24 cellular contexts compared by ENCODE assay signal in the genomic region with DNA sequence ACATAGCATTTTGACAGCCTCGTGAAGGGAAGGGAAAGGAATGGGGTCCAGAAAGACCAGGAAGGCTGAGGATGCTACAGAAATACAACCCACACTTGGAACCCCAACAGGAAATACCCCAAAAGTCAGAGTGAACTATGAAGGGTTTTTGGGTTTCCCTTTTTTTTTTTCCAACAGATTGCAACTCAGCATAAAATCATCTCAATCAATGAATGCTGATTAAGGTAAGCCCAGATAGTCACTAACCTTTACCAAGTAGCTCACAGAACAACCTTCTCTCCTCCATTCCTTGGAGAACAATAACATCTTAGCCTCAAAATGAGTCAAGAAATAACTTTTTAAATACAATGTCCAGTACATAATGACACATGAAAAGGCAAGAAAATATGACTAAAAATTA.
DNase-seq lines count a peak whose midpoint lies in the region; ATAC-seq and TF ChIP-seq lines count a peak whose summit lies in the region.
"Had no signal": no experiment of that assay in that cellular context is flagged by ENCODE, and none has a peak within 500 bp of the region (broad histone marks: within the 10 kb centered on the region; RNA-seq: fewer than 3 reads in every experiment).

No MANE protein-coding gene starts in this region.

- peaks cover 0 to 4% of the 10 kb centered on the region in 2 donors for H3K36me3 ChIP-seq in body of pancreas (replicated peaks in 1 of 2; ENCODE audit: insufficient read depth in 1 of 2, low read depth in 2 of 2)

- peak overlapping the region; percentile 63 for H3K27ac Mint-ChIP-seq in activated T-cell treated with anti-CD3 and anti-CD28 coated beads, Interleukin-2, amount 50 U/mL, for 72 hours
- H3K27ac Mint-ChIP-seq in chondrocyte (ENCODE audit: unreplicated experiment) (peak overlapping the region; percentile 75), nephron (peak overlapping the region; percentile 40 to 74 (median 73))

- H3K27me3 Mint-ChIP-seq in activated T-cell treated with anti-CD3 and anti-CD28 coated beads, Interleukin-2, amount 50 U/mL, for 72 hours (ENCODE audit: low read depth), result no peaks in the 10 kb centered on the region
- H3K27me3 Mint-ChIP-seq in activated T-cell treated with anti-CD3 and anti-CD28 coated beads, Interleukin-2, amount 50 U/mL, for 4 hours (ENCODE audit: low read depth), result no peaks in the 10 kb centered on the region
- no peaks in the 10 kb centered on the region for H3K27me3 Mint-ChIP-seq in chondrocyte (ENCODE audit: low read depth)
- no peaks in the 10 kb centered on the region for H3K27me3 Mint-ChIP-seq in nephron (ENCODE audit: low read depth)
- H3K27me3 Mint-ChIP-seq: CD8-positive, alpha-beta memory T cell had no signal

- H3K27ac ChIP-seq in body of pancreas, result no peak overlapping the region
- H3K27ac ChIP-seq: C4-2B, PC-9, SK-N-MC had no signal

- no peaks in the 10 kb centered on the region for H3K9me3 ChIP-seq in body of pancreas

- TF ChIP-seq CTCF in chondrocyte (IDR thresholded peaks at IDR 0.05), result no peak
- TF ChIP-seq CTCF in nephron (IDR thresholded peaks at IDR 0.05; ENCODE audit: unreplicated experiment in 3 of 3), result no peak
- TF ChIP-seq CTCF in body of pancreas (IDR thresholded peaks at IDR 0.05), result no peak

- H3K4me1 Mint-ChIP-seq in activated T-cell treated with anti-CD3 and anti-CD28 coated beads, Interleukin-2, amount 50 U/mL, for 72 hours (ENCODE audit: low read depth), result no peaks in the 10 kb centered on the region
- no peaks in the 10 kb centered on the region for H3K4me1 Mint-ChIP-seq in activated T-cell treated with anti-CD3 and anti-CD28 coated beads, Interleukin-2, amount 50 U/mL, for 4 hours (ENCODE audit: low read depth)
- H3K4me1 Mint-ChIP-seq in chondrocyte (ENCODE audit: low read depth), result peaks cover 18% of the 10 kb centered on the region
- peaks cover 21% of the 10 kb centered on the region for H3K4me1 Mint-ChIP-seq in nephron

- no peaks in the 10 kb centered on the region for H3K4me1 ChIP-seq in body of pancreas

- intact Hi-C loops in body of pancreas (cut with DNase I), result no loop called here

- H3K36me3 Mint-ChIP-seq in activated T-cell treated with anti-CD3 and anti-CD28 coated beads, Interleukin-2, amount 50 U/mL, for 72 hours (ENCODE audit: insufficient read depth in 2 of 2), result peaks cover 0 to 17% of the 10 kb centered on the region in 2 donors
- peaks cover 35% of the 10 kb centered on the region for H3K36me3 Mint-ChIP-seq in activated T-cell treated with anti-CD3 and anti-CD28 coated beads, Interleukin-2, amount 50 U/mL, for 4 hours (ENCODE audit: insufficient read depth)
- H3K36me3 Mint-ChIP-seq in chondrocyte (ENCODE audit: low read depth), result peaks cover 19% of the 10 kb centered on the region
- peaks cover 65% of the 10 kb centered on the region for H3K36me3 Mint-ChIP-seq in nephron (ENCODE audit: low read depth)

- H3K9me3 Mint-ChIP-seq in activated T-cell treated with anti-CD3 and anti-CD28 coated beads, Interleukin-2, amount 50 U/mL, for 72 hours, result no peaks in the 10 kb centered on the region
- no peaks in the 10 kb centered on the region for H3K9me3 Mint-ChIP-seq in activated T-cell treated with anti-CD3 and anti-CD28 coated beads, Interleukin-2, amount 50 U/mL, for 4 hours
- H3K9me3 Mint-ChIP-seq in chondrocyte (ENCODE audit: low read depth) (no peaks in the 10 kb centered on the region), nephron (peaks cover 2% of the 10 kb centered on the region)
- H3K9me3 Mint-ChIP-seq: CD8-positive, alpha-beta memory T cell had no signal

- H3K27me3 ChIP-seq in body of pancreas, result no peaks in the 10 kb centered on the region

- no peak for TF ChIP-seq POLR2A in body of pancreas (IDR thresholded peaks at IDR 0.05)

- WGBS in body of pancreas, 2 donors, result 80 to 90% methylated on average over 1 of the region's 1 CpG

- no peak for ATAC-seq in activated T-cell treated with anti-CD3 and anti-CD28 coated beads, Interleukin-2, amount 50 U/mL, for 72 hours (replicated peaks in 1 of 2)
- ATAC-seq in activated T-cell treated with anti-CD3 and anti-CD28 coated beads, Interleukin-2, amount 50 U/mL, for 4 hours, result no peak
- ATAC-seq in HG03039 (IDR thresholded peaks at IDR 0.05; ENCODE audit: unreplicated experiment), result no peak
- no peak for ATAC-seq in HG03460 (IDR thresholded peaks at IDR 0.05; ENCODE audit: unreplicated experiment)
- no peak for ATAC-seq in body of pancreas
- ATAC-seq: HCT116 had no signal

- no peak overlapping the region for H3K4me3 Mint-ChIP-seq in activated T-cell treated with anti-CD3 and anti-CD28 coated beads, Interleukin-2, amount 50 U/mL, for 72 hours
- H3K4me3 Mint-ChIP-seq in activated T-cell treated with anti-CD3 and anti-CD28 coated beads, Interleukin-2, amount 50 U/mL, for 4 hours, result no peak overlapping the region
- H3K4me3 Mint-ChIP-seq in chondrocyte (ENCODE audit: unreplicated experiment) (no peak overlapping the region), nephron (no peak overlapping the region)
- H3K4me3 Mint-ChIP-seq: CD8-positive, alpha-beta memory T cell had no signal

- no peak for DNase-seq in activated T-cell treated with anti-CD3 and anti-CD28 coated beads, Interleukin-2, amount 50 U/mL, for 72 hours
- no peak for DNase-seq in activated T-cell treated with anti-CD3 and anti-CD28 coated beads, Interleukin-2, amount 50 U/mL, for 4 hours
- DNase-seq in chondrocyte (ENCODE audit: low spot score) (no peak), body of pancreas (no peak)
- DNase-seq in activated effector memory CD4-positive, alpha-beta T cell treated with Interleukin-2 at 50 U/mL for 16 hours, result no peak
- DNase-seq: 8988T; AML-193; Calu3; CD8-positive, alpha-beta memory T cell; KG1; NCI-H1105; NCI-H146; NCI-H2029; NCI-H2227 treated with DMSO at 0.1 percent for 48 hours; NCI-H510A; PC-9; RPMI8226; SHP77 had no signal

- H3K4me3 ChIP-seq in body of pancreas, result no peak overlapping the region
- H3K4me3 ChIP-seq: PC-9, SK-N-MC had no signal
